31 cellular contexts compared by ENCODE assay signal in the genomic region with DNA sequence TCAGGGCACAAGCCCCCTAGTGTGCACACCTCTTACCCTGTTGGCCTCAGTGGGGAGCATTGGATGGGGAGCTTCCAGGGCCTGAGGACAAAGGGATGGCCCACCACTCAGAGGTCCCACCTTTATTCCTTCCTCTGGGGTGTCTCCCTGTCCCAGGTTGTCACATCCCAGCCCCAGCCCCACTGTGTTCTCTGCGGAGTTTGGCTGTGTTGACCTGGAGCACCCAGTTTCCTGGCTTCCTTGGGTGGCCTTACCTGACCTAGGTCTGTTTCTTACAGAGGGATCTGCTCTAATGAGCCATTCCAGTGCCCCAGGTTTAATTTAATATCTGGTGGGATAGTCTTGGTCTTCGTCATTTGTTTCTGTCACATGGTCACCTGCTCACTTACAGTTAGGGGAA. TPM values are rescaled to one million over a fixed set of nuclear protein-coding genes. Genes with fewer than 3 reads are reported as not detected.
"Had no signal": no experiment of that assay in that cellular context is flagged by ENCODE, and none has a peak within 500 bp of the region (broad histone marks: within the 10 kb centered on the region; RNA-seq: fewer than 3 reads in every experiment).

No MANE protein-coding gene starts in this region.

- H3K4me3 ChIP-seq: ascending aorta, breast epithelium, cardiac muscle cell, coronary artery, dorsolateral prefrontal cortex, esophagus muscularis mucosa, gastrocnemius medialis had no signal

- H3K4me1 ChIP-seq: ascending aorta, breast epithelium, gastrocnemius medialis had no signal

- H3K36me3 Mint-ChIP-seq: activated naive CD8-positive, alpha-beta T cell treated with anti-CD3 and anti-CD28 coated beads for 36 hours; brain; WTC11 had no signal

- H3K27ac ChIP-seq: ascending aorta, breast epithelium, cardiac muscle cell, coronary artery, dorsolateral prefrontal cortex, esophagus muscularis mucosa, foreskin keratinocyte, gastrocnemius medialis, VCaP had no signal

- H3K4me3 Mint-ChIP-seq: activated CD4-positive, alpha-beta memory T cell treated with anti-CD3 and anti-CD28 coated beads, Interleukin-2, amount 10 ng/mL, durations not matched to agents 7 days and 5 days; activated CD4-positive, alpha-beta T cell treated with anti-CD3 and anti-CD28 coated beads, Interleukin-2, amount 10 ng/mL, durations not matched to agents 7 days and 5 days; activated naive CD4-positive, alpha-beta T cell treated with anti-CD3 and anti-CD28 coated beads for 36 hours; activated naive CD4-positive, alpha-beta T cell treated with anti-CD3 and anti-CD28 coated beads, Interleukin-2, amount 50 U/mL, for 24 hours; activated naive CD8-positive, alpha-beta T cell treated with anti-CD3 and anti-CD28 coated beads for 36 hours; activated naive CD8-positive, alpha-beta T cell treated with anti-CD3 and anti-CD28 coated beads, Interleukin-2, amount 50 U/mL, for 24 hours; activated T-helper 1 cell treated with anti-CD3 and anti-CD28 coated beads, Interleukin-12 subunit alpha, Interleukin-12 subunit beta, Interleukin-2, Interleukin-4 antibody, amounts not matched to agents 30 ng/mL and 10 ng/mL and 1 ng/mL, durations not matched to agents 14 hours and 24 hours and 36 hours; brain; central memory CD8-positive, alpha-beta T cell; dendritic cell treated with granulocyte-macrophage colony-stimulating factor and Interleukin-4, amounts not matched to agents 40 ng/mL and 50 ng/mL, for 4 days; WTC11 had no signal

- DNase-seq: activated CD4-positive, alpha-beta memory T cell treated with anti-CD3 and anti-CD28 coated beads, Interleukin-2, amount 10 ng/mL, durations not matched to agents 7 days and 5 days; activated CD4-positive, alpha-beta T cell treated with anti-CD3 and anti-CD28 coated beads for 1 hour; activated CD4-positive, alpha-beta T cell treated with anti-CD3 and anti-CD28 coated beads for 4 hours; activated CD4-positive, alpha-beta T cell treated with anti-CD3 and anti-CD28 coated beads, Interleukin-2, amount 10 ng/mL, durations not matched to agents 7 days and 5 days; activated CD4-positive, alpha-beta T cell treated with anti-CD3 and anti-CD28 coated beads, Interleukin-2, amount 50 U/mL, for 4 hours; activated effector memory CD4-positive, alpha-beta T cell treated with anti-CD3 and anti-CD28 coated beads, Interleukin-2, amount 50 U/mL, for 16 hours; activated naive CD4-positive, alpha-beta T cell treated with anti-CD3 and anti-CD28 coated beads for 36 hours; activated naive CD8-positive, alpha-beta T cell treated with anti-CD3 and anti-CD28 coated beads for 36 hours; activated naive CD8-positive, alpha-beta T cell treated with anti-CD3 and anti-CD28 coated beads, Interleukin-2, amount 50 U/mL, for 24 hours; activated T-cell treated with anti-CD3 and anti-CD28 coated beads, Interleukin-2, amount 50 U/mL, for 1 hour; activated T-cell treated with anti-CD3 and anti-CD28 coated beads, Interleukin-2, amount 50 U/mL, for 48 hours; dorsolateral prefrontal cortex; effector memory CD4-positive, alpha-beta T cell; erythroblast; gastrocnemius medialis; T-helper 2 cell had no signal

- H3K27me3 ChIP-seq: ascending aorta, breast epithelium, cardiac muscle cell, dorsolateral prefrontal cortex, foreskin keratinocyte, gastrocnemius medialis had no signal

- H3K27me3 Mint-ChIP-seq: activated naive CD8-positive, alpha-beta T cell treated with anti-CD3 and anti-CD28 coated beads for 36 hours; activated naive CD8-positive, alpha-beta T cell treated with anti-CD3 and anti-CD28 coated beads, Interleukin-2, amount 50 U/mL, for 24 hours; dendritic cell treated with granulocyte-macrophage colony-stimulating factor and Interleukin-4, amounts not matched to agents 40 ng/mL and 50 ng/mL, for 4 days had no signal

- ATAC-seq: activated naive CD8-positive, alpha-beta T cell treated with anti-CD3 and anti-CD28 coated beads, Interleukin-2, amount 50 U/mL, for 24 hours; foreskin keratinocyte; gastrocnemius medialis; WTC11 had no signal

- H3K27ac Mint-ChIP-seq: activated CD4-positive, alpha-beta memory T cell treated with anti-CD3 and anti-CD28 coated beads, Interleukin-2, amount 10 ng/mL, durations not matched to agents 7 days and 5 days; activated CD4-positive, alpha-beta T cell treated with anti-CD3 and anti-CD28 coated beads, Interleukin-2, amount 10 ng/mL, durations not matched to agents 7 days and 5 days; activated naive CD4-positive, alpha-beta T cell treated with anti-CD3 and anti-CD28 coated beads for 36 hours; activated naive CD4-positive, alpha-beta T cell treated with anti-CD3 and anti-CD28 coated beads, Interleukin-2, amount 50 U/mL, for 24 hours; activated naive CD8-positive, alpha-beta T cell treated with anti-CD3 and anti-CD28 coated beads for 36 hours; activated T-helper 1 cell treated with anti-CD3 and anti-CD28 coated beads, Interleukin-12 subunit alpha, Interleukin-12 subunit beta, Interleukin-2, Interleukin-4 antibody, amounts not matched to agents 30 ng/mL and 10 ng/mL and 1 ng/mL, durations not matched to agents 14 hours and 24 hours and 36 hours; activated T-helper 2 cell treated with anti-CD3 and anti-CD28 coated beads, Interferon-gamma antibody, Interleukin-2, Interleukin-4, amounts not matched to agents 10 μg/mL and 5 μg/mL and 100 μg/mL, durations not matched to agents 14 hours and 24 hours and 36 hours; brain; WTC11 had no signal

- H3K9me3 ChIP-seq: ascending aorta, breast epithelium, esophagus muscularis mucosa, gastrocnemius medialis had no signal

- H3K4me1 Mint-ChIP-seq: activated CD4-positive, alpha-beta memory T cell treated with anti-CD3 and anti-CD28 coated beads, Interleukin-2, amount 10 ng/mL, durations not matched to agents 7 days and 5 days; activated naive CD4-positive, alpha-beta T cell treated with anti-CD3 and anti-CD28 coated beads, Interleukin-2, amount 50 U/mL, for 24 hours; activated naive CD8-positive, alpha-beta T cell treated with anti-CD3 and anti-CD28 coated beads for 36 hours had no signal

- H3K36me3 ChIP-seq: ascending aorta, breast epithelium, cardiac muscle cell, esophagus muscularis mucosa, gastrocnemius medialis had no signal

- H3K9me3 Mint-ChIP-seq: activated CD4-positive, alpha-beta memory T cell treated with anti-CD3 and anti-CD28 coated beads, Interleukin-2, amount 10 ng/mL, durations not matched to agents 7 days and 5 days; activated CD4-positive, alpha-beta T cell treated with anti-CD3 and anti-CD28 coated beads, Interleukin-2, amount 10 ng/mL, durations not matched to agents 7 days and 5 days; activated naive CD4-positive, alpha-beta T cell treated with anti-CD3 and anti-CD28 coated beads for 36 hours; activated naive CD4-positive, alpha-beta T cell treated with anti-CD3 and anti-CD28 coated beads, Interleukin-2, amount 50 U/mL, for 24 hours; activated naive CD8-positive, alpha-beta T cell treated with anti-CD3 and anti-CD28 coated beads for 36 hours; activated naive CD8-positive, alpha-beta T cell treated with anti-CD3 and anti-CD28 coated beads, Interleukin-2, amount 50 U/mL, for 24 hours; activated T-helper 1 cell treated with anti-CD3 and anti-CD28 coated beads, Interleukin-12 subunit alpha, Interleukin-12 subunit beta, Interleukin-2, Interleukin-4 antibody, amounts not matched to agents 30 ng/mL and 10 ng/mL and 1 ng/mL, durations not matched to agents 14 hours and 24 hours and 36 hours; activated T-helper 2 cell treated with anti-CD3 and anti-CD28 coated beads, Interferon-gamma antibody, Interleukin-2, Interleukin-4, amounts not matched to agents 10 μg/mL and 5 μg/mL and 100 μg/mL, durations not matched to agents 14 hours and 24 hours and 36 hours; central memory CD8-positive, alpha-beta T cell; dendritic cell treated with granulocyte-macrophage colony-stimulating factor and Interleukin-4, amounts not matched to agents 40 ng/mL and 50 ng/mL, for 4 days; WTC11 had no signal

RNA-seq across cellular contexts. Expression of a gene that starts 38.8 kb away (rescaled TPM):
- total RNA-seq: activated CD4-positive, alpha-beta T cell treated with anti-CD3 and anti-CD28 coated beads, Interleukin-2, amount 10 ng/mL, durations not matched to agents 7 days and 5 days; activated naive CD4-positive, alpha-beta T cell treated with anti-CD3 and anti-CD28 coated beads for 36 hours; activated naive CD8-positive, alpha-beta T cell treated with anti-CD3 and anti-CD28 coated beads for 36 hours; ascending aorta; breast epithelium; cardiac muscle cell; esophagus muscularis mucosa; foreskin keratinocyte; gastrocnemius medialis; T-helper 1 cell treated with Interleukin-12 subunit alpha and Interleukin-12 subunit beta and Interleukin-4 antibody, amounts not matched to agents 30 ng/mL and 1 ng/mL, for 36 hours; WTC11 had no signal
